In the genomic region with DNA sequence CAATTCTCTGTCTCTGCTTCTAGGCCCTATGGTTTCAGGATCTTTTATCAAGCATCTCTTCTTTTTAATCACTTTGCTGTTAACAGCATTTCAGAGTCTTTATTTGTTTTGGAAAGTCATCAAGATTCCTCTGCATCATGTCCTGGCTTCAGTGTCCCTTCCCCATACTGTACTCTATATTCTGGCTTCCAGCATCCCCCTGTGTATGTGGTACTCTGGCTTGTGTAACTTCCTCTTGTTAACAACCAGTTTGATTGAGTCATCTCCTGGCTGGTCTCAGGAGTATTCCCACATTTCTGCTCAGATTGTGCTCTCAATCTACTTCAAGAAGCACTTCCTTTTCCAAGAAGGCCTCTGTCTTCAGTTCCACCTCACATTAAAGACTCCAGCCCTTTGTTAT, we compare ENCODE assay signal across 12 cellular contexts. TPM values are rescaled to one million over a fixed set of nuclear protein-coding genes. Genes with fewer than 3 reads are reported as not detected.
DNase-seq lines count a peak whose midpoint lies in the region; ATAC-seq and TF ChIP-seq lines count a peak whose summit lies in the region.
"Had no signal": no experiment of that assay in that cellular context is flagged by ENCODE, and none has a peak within 500 bp of the region (broad histone marks: within the 10 kb centered on the region; RNA-seq: fewer than 3 reads in every experiment).

No MANE protein-coding gene starts in this region.

- peak overlapping the region; percentile 19 for H3K4me2 ChIP-seq in skeletal muscle satellite cell (ENCODE audit: low read length)

- peaks cover 16% of the 10 kb centered on the region for H3K4me1 ChIP-seq in skeletal muscle satellite cell (ENCODE audit: control insufficient read depth, insufficient read depth, low read length)

- TF ChIP-seq CTCF in HL-60 (IDR thresholded peaks at IDR 0.05; ENCODE audit: insufficient read depth, low read length), result no peak

- H3K27ac ChIP-seq in HL-60 (replicated peaks), result peak overlapping the region; percentile 61

- peak; percentile 89 for ATAC-seq in SK-N-SH treated with all-trans-retinoic acid at 6 μM for 48 hours
- ATAC-seq: K562 had no signal

- peak; percentile 81 to 92 for DNase-seq in HL-60 (ENCODE audit: low read depth in 1 of 2, low spot score in 1 of 2)
- DNase-seq in glomerular visceral epithelial cell (ENCODE audit: extremely low spot score), result peak; percentile 27
- DNase-seq in stimulated activated naive CD4-positive, alpha-beta T cell (lab: John Stamatoyannopoulos, UW), result no peak
- no peak for DNase-seq in activated naive CD4-positive, alpha-beta T cell (lab: John Stamatoyannopoulos, UW)
- no peak for DNase-seq in NCI-H1436 treated with DMSO at 0.1 percent for 48 hours (lab: John Stamatoyannopoulos, UW)
- DNase-seq in NCI-H446 treated with DMSO at 0.1 percent for 48 hours (lab: John Stamatoyannopoulos, UW), result no peak
- DNase-seq: activated naive CD4-positive, alpha-beta T cell treated with anti-CD3 and anti-CD28 coated beads for 36 hours; T-helper 2 cell had no signal

- no peak overlapping the region for H3K9ac ChIP-seq in skeletal muscle satellite cell (ENCODE audit: low read depth, low read length)

- no peaks in the 10 kb centered on the region for H3K9me3 ChIP-seq in skeletal muscle satellite cell (replicated peaks; ENCODE audit: low read length)
- H3K9me3 ChIP-seq: tibial nerve had no signal

- H3K27me3 ChIP-seq in HL-60 (ENCODE audit: insufficient read depth, poor library complexity, severe bottlenecking), result no peaks in the 10 kb centered on the region
- no peaks in the 10 kb centered on the region for H3K27me3 ChIP-seq in skeletal muscle satellite cell (ENCODE audit: control insufficient read depth, insufficient read depth, low read length)
- H3K27me3 ChIP-seq: tibial nerve had no signal

- H3K36me3 ChIP-seq in skeletal muscle satellite cell (ENCODE audit: insufficient read depth, low read length), result no peaks in the 10 kb centered on the region
- H3K36me3 ChIP-seq: tibial nerve had no signal

- H3K4me3 ChIP-seq in HL-60 (replicated peaks; ENCODE audit: insufficient read depth, low read length) (no peak overlapping the region), skeletal muscle satellite cell (ENCODE audit: low read length) (no peak overlapping the region)
- H3K4me3 ChIP-seq: K562, tibial nerve had no signal

TF ChIP-seq in SK-N-SH treated with all-trans-retinoic acid at 6 μM for 48 hours, 23 proteins besides CTCF, POLR2A, EP300 and RAD21:
- TF ChIP-seq ISL1 (CRISPR knock-in tag; IDR thresholded peaks at IDR 0.05) (peak; percentile 60), ZC3H10 (CRISPR knock-in tag; IDR thresholded peaks at IDR 0.05) (no peak)

RNA-seq across cellular contexts. Expression of a gene that starts 14.9 kb away (rescaled TPM):
- 21.0 and 24.6 TPM in 2 replicates for total RNA-seq in skeletal muscle satellite cell (2012; rRNA removed)

RNA-seq across cellular contexts. Expression of a gene that starts 32.3 kb away (rescaled TPM):
- 37.0 and 41.5 TPM in 2 replicates for total RNA-seq in skeletal muscle satellite cell (2012; rRNA removed)

RNA-seq across cellular contexts. Expression of a gene that starts 46.2 kb away (rescaled TPM):
- 5.3 and 6.3 TPM in 2 replicates for total RNA-seq in skeletal muscle satellite cell (2012; rRNA removed)
- total RNA-seq: activated naive CD4-positive, alpha-beta T cell treated with anti-CD3 and anti-CD28 coated beads for 36 hours had no signal

Comparison
In these comparisons a context has a peak if more than half of its experiments do, and no peak if none do; other contexts are left out.
1. DNase-seq: peak in HL-60 (2 of 2) and glomerular visceral epithelial cell (single experiment); none in stimulated activated naive CD4-positive, alpha-beta T cell (0 of 6), activated naive CD4-positive, alpha-beta T cell (0 of 4), NCI-H1436 treated with DMSO at 0.1 percent for 48 hours (single experiment) and NCI-H446 treated with DMSO at 0.1 percent for 48 hours (single experiment).